In the genomic region with DNA sequence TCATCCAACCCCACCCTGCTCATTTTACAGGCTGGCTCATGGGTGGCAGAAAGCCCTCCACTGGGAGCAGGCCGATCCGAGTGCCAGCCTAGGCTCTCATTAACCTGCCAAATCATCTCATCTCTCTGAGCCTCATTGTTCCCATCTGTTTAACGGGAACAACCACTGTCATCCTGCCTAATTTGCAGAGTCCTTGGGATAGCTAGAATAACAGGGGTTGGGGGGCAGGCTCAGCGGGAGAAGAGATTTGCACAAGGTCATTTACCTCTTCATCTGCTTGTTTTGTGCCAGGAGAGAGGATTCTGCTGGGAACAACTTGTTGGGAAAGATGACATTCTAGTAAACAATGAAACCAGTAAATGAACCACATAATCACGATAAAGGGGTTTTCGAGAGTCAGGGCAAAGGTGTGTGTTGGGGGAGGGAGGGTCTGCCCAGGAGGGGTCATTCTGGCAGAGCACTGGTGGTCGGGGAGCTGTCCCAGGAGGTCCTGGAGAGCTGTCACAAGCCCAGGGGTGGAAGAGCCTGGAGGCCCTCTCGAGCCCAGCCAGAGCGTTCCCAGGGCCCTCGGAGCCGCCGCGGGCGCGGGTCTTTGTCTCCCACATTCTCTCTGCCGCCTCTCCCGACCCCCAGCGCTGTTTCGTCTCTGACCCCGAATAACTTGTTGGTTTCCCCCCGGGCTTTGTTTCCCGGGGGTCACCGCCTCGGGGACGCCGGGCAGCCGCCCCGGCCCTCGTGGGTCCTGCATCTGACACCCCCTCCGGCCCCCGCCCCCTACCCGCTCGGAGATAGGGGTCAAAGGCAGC, we compare ENCODE assay signal across 8 cellular contexts. TPM values are rescaled to one million over a fixed set of nuclear protein-coding genes. Genes with fewer than 3 reads are reported as not detected.
DNase-seq lines count a peak whose midpoint lies in the region; ATAC-seq and TF ChIP-seq lines count a peak whose summit lies in the region.

No MANE protein-coding gene starts in this region.

- TSS peak; percentile 24 for BruUV-seq in mammary epithelial cell (replicated peaks; lab: Mats Ljungman, UMichigan)

- CTCF ChIA-PET in mammary epithelial cell (lab: Charles Lee; ENCODE audit: low non-redundant PET) = interaction anchor here (0.6 kb wide), 1 partner anchor 10 kb away, joined by 6 read pairs; no protein-coding TSS in a partner anchor

- H3K36me3 ChIP-seq in ACC112 (ENCODE audit: insufficient read depth, low read length) (no peaks in the 10 kb centered on the region), mammary epithelial cell (ENCODE audit: insufficient read depth, low read length) (no peaks in the 10 kb centered on the region), mucosa of rectum (ENCODE audit: control insufficient read depth in 2 of 2, insufficient read depth in 2 of 2, low read length in 2 of 2) (peaks cover 0 to 2% of the 10 kb centered on the region in 2 donors)

- H3K9ac ChIP-seq in mammary epithelial cell (ENCODE audit: insufficient read depth, low read length) = peak overlapping the region; percentile 54
- peak overlapping the region; percentile 68 to 96 for H3K9ac ChIP-seq in mucosa of rectum (ENCODE audit: low read depth in 1 of 2, low read length in 2 of 2)

- 53% methylated on average over 8 of the region's 33 CpGs for WGBS in mammary epithelial cell (ENCODE audit: low coverage, missing lambda C conversion rate)

- H3K27me3 ChIP-seq in ACC112 (ENCODE audit: insufficient read depth, low read length) = no peaks in the 10 kb centered on the region
- no peaks in the 10 kb centered on the region for H3K27me3 ChIP-seq in mammary epithelial cell (ENCODE audit: insufficient read depth, low read length)
- H3K27me3 ChIP-seq in mucosa of rectum (ENCODE audit: control insufficient read depth in 2 of 2, insufficient read depth in 2 of 2, low read length in 2 of 2) = no peaks in the 10 kb centered on the region

- H2AFZ ChIP-seq in ACC112 (ENCODE audit: low read length, unreplicated experiment) = peak overlapping the region; percentile 95
- H2AFZ ChIP-seq in mammary epithelial cell (ENCODE audit: low read depth, low read length) = peak overlapping the region; percentile 88

- no peak for ATAC-seq in GM19452 (IDR thresholded peaks at IDR 0.05; ENCODE audit: unreplicated experiment)
- no peak for ATAC-seq in HG03565 (IDR thresholded peaks at IDR 0.05; ENCODE audit: unreplicated experiment)

- H3K79me2 ChIP-seq in ACC112 (ENCODE audit: control insufficient read depth, insufficient read depth, low read length, unreplicated experiment) (peaks cover 41% of the 10 kb centered on the region), mammary epithelial cell (ENCODE audit: insufficient read depth, low read length) (peaks cover 52% of the 10 kb centered on the region)

- H3K9me3 ChIP-seq in mammary epithelial cell (replicated peaks; ENCODE audit: insufficient read depth, low read length) (no peaks in the 10 kb centered on the region), mucosa of rectum (ENCODE audit: control insufficient read depth in 2 of 2, low read length in 2 of 2) (no peaks in the 10 kb centered on the region)

- intact Hi-C loops in mammary epithelial cell (cut with micrococcal nuclease) = no loop called here

- H3K27ac ChIP-seq in ACC112 (ENCODE audit: low read depth, low read length) (peak overlapping the region; percentile 44; the same call in 1 of the 2 replicates), mammary epithelial cell (ENCODE audit: insufficient read depth, low read depth, low read length) (peak overlapping the region; percentile 69), mucosa of rectum (ENCODE audit: low read depth in 2 of 2, low read length in 2 of 2) (peak overlapping the region; percentile 2 to 88)

- H3K4me3 ChIP-seq in ACC112 (ENCODE audit: low read depth, low read length) = peak overlapping the region; percentile 91
- peak overlapping the region; percentile 71 to 89 (median 76) for H3K4me3 ChIP-seq in mammary epithelial cell (replicated peaks in 1 of 3; ENCODE audit: insufficient read depth in 1 of 3, low read depth in 2 of 3, low read length in 3 of 3)
- H3K4me3 ChIP-seq in mucosa of rectum (ENCODE audit: low read length in 2 of 2) = peak overlapping the region; percentile 73 to 74

- peak; percentile 39 for DNase-seq in HuH-7 (ENCODE audit: low spot score)
- DNase-seq in mammary epithelial cell = no peak
- no peak for DNase-seq in SHP77 treated with DMSO at 0.1 percent for 48 hours (lab: John Stamatoyannopoulos, UW)
- DNase-seq in iPS-NIHi11 (ENCODE audit: low spot score) = no peak

- in situ Hi-C loops in mammary epithelial cell (cut with MboI; ENCODE audit: low sequenced_read_pairs in 2 of 2) = loop anchor here in 1 of 2 donors (10.0 kb wide), 1 partner anchor 60 kb away; no protein-coding TSS in a partner anchor

- no peak for TF ChIP-seq CTCF in mammary epithelial cell (conservative IDR thresholded peaks at IDR 0.05 in 1 of 2, IDR thresholded peaks at IDR 0.05 in 1 of 2; ENCODE audit: extremely low read depth in 1 of 2, insufficient read depth in 1 of 2, low read depth in 1 of 2, low read length in 2 of 2)

- no peaks in the 10 kb centered on the region for H4K20me1 ChIP-seq in mammary epithelial cell (ENCODE audit: insufficient read depth, low read length)

- H3K4me2 ChIP-seq in mammary epithelial cell (ENCODE audit: insufficient read depth, low read depth, low read length) = peak overlapping the region; percentile 84

- H3K4me1 ChIP-seq in ACC112 (ENCODE audit: control insufficient read depth, insufficient read depth, low read length, unreplicated experiment) (peaks cover 28% of the 10 kb centered on the region), mammary epithelial cell (ENCODE audit: insufficient read depth, low read length) (peaks cover 36% of the 10 kb centered on the region), mucosa of rectum (ENCODE audit: control insufficient read depth in 2 of 2, insufficient read depth in 2 of 2, low read length in 2 of 2) (peaks cover 34 to 38% of the 10 kb centered on the region in 2 donors)

- dilution Hi-C loops in mammary epithelial cell (cut with HindIII; ENCODE audit: low sequenced_read_pairs) = no loop called here

RNA-seq across cellular contexts. Expression of gene NDST1, which starts 22.8 kb away (rescaled TPM):
- 100 to 1,000 TPM; 114 to 128 TPM for total RNA-seq in mammary epithelial cell
- 43.2 TPM for polyA plus RNA-seq in mammary epithelial cell
- 101 TPM for polyA minus RNA-seq in mammary epithelial cell

RNA-seq across cellular contexts. Expression of gene RPS14, which starts 35.6 kb away (rescaled TPM):
- total RNA-seq in mammary epithelial cell = 1,000 to 10,000 TPM; 1,819 to 2,158 TPM
- polyA plus RNA-seq in mammary epithelial cell = 6,134 TPM
- polyA minus RNA-seq in mammary epithelial cell = 1,433 TPM
